29 cellular contexts compared by ENCODE assay signal in the genomic region with DNA sequence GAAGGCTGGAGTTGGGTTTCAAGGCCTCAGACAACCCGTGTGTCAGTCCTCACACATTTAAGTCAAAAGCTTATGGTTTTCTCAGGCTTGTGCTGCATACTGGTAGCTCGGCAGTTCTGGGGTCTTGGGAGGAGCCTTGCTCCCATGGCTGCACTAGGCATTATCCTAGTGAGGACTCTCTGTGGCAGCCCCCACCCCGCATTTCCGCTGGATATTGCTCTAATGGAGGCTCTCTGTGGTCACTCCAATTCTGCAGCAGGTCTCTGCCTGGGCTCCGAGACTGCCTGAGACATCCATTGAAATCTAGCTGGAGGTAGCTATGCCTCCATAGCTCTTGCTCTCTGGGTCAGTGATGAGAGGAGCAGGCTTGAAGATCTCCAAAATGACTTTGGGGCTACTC.
DNase-seq lines count a peak whose midpoint lies in the region; ATAC-seq, FAIRE-seq and TF ChIP-seq lines count a peak whose summit lies in the region.
"Had no signal": no experiment of that assay in that cellular context is flagged by ENCODE, and none has a peak within 500 bp of the region (broad histone marks: within the 10 kb centered on the region; RNA-seq: fewer than 3 reads in every experiment).

No MANE protein-coding gene starts in this region.

- H3K79me2 ChIP-seq in OCI-LY3 (ENCODE audit: low read length): no peaks in the 10 kb centered on the region

- FAIRE-seq in bronchial epithelial cell (lab: Jason Lieb, UNC) (peak; percentile 13), GM19239 (lab: Jason Lieb, UNC) (no peak)
- FAIRE-seq: A204.1, GM12878, GM12892, GM18507 had no signal

- peaks cover 3 to 7% of the 10 kb centered on the region in 2 donors for H3K9me3 Mint-ChIP-seq in effector memory CD8-positive, alpha-beta T cell
- peaks cover 47% of the 10 kb centered on the region for H3K9me3 Mint-ChIP-seq in T-helper 2 cell treated with Interferon-gamma antibody and Interleukin-4, amounts not matched to agents 5 μg/mL and 100 μg/mL, for 36 hours

- no peak overlapping the region for H3K9ac ChIP-seq in OCI-LY3 (ENCODE audit: low read length)
- H3K9ac ChIP-seq: BLaER1 had no signal

- peaks cover 2% of the 10 kb centered on the region for H3K36me3 Mint-ChIP-seq in T-helper 17 cell (ENCODE audit: low read depth)
- no peaks in the 10 kb centered on the region for H3K36me3 Mint-ChIP-seq in effector memory CD8-positive, alpha-beta T cell (ENCODE audit: insufficient read depth)
- H3K36me3 Mint-ChIP-seq in T-helper 2 cell treated with Interferon-gamma antibody and Interleukin-4, amounts not matched to agents 5 μg/mL and 100 μg/mL, for 36 hours (ENCODE audit: low read depth): peaks cover 22% of the 10 kb centered on the region
- H3K36me3 Mint-ChIP-seq: CD4-positive, alpha-beta memory T cell had no signal

- TF ChIP-seq CTCF in OCI-LY3 (IDR thresholded peaks at IDR 0.05; ENCODE audit: low read depth, low read length) (no peak), bronchial epithelial cell (IDR thresholded peaks at IDR 0.05; ENCODE audit: insufficient read depth, low read length, severe bottlenecking) (no peak)

- H3K4me3 Mint-ChIP-seq in T-helper 17 cell: no peak overlapping the region
- no peak overlapping the region for H3K4me3 Mint-ChIP-seq in effector memory CD8-positive, alpha-beta T cell
- no peak overlapping the region for H3K4me3 Mint-ChIP-seq in T-helper 2 cell treated with Interferon-gamma antibody and Interleukin-4, amounts not matched to agents 5 μg/mL and 100 μg/mL, for 36 hours
- H3K4me3 Mint-ChIP-seq: CD14-positive monocyte; CD4-positive, alpha-beta memory T cell; CD4-positive, CD25-positive, alpha-beta regulatory T cell; CD8-positive, alpha-beta memory T cell had no signal

- no peaks in the 10 kb centered on the region for H3K27me3 ChIP-seq in OCI-LY3 (ENCODE audit: low read depth, low read length)
- no peaks in the 10 kb centered on the region for H3K27me3 ChIP-seq in bronchial epithelial cell (ENCODE audit: control insufficient read depth, insufficient read depth, low read length)
- H3K27me3 ChIP-seq: BE2C, BLaER1 had no signal

- peaks cover 3% of the 10 kb centered on the region for H3K36me3 ChIP-seq in OCI-LY3 (replicated peaks; ENCODE audit: low read depth, low read length)
- H3K36me3 ChIP-seq in bronchial epithelial cell (ENCODE audit: control insufficient read depth, insufficient read depth, low read length): no peaks in the 10 kb centered on the region
- H3K36me3 ChIP-seq: BE2C, BLaER1 had no signal

- peak overlapping the region; percentile 49 for H3K27ac Mint-ChIP-seq in T-helper 17 cell
- H3K27ac Mint-ChIP-seq in effector memory CD8-positive, alpha-beta T cell: peak overlapping the region; percentile 41 to 57
- no peak overlapping the region for H3K27ac Mint-ChIP-seq in T-helper 2 cell treated with Interferon-gamma antibody and Interleukin-4, amounts not matched to agents 5 μg/mL and 100 μg/mL, for 36 hours

- no peaks in the 10 kb centered on the region; the same call in 1 of the 2 replicates for H3K9me3 ChIP-seq in OCI-LY3 (ENCODE audit: insufficient read depth, low read length)
- H3K9me3 ChIP-seq in T-helper 17 cell (ENCODE audit: control insufficient read depth, low read length, poor library complexity, severe bottlenecking): no peaks in the 10 kb centered on the region

- H3K4me1 Mint-ChIP-seq in T-helper 17 cell: peaks cover 9% of the 10 kb centered on the region
- peaks cover 17% of the 10 kb centered on the region in 2 donors for H3K4me1 Mint-ChIP-seq in effector memory CD8-positive, alpha-beta T cell (ENCODE audit: low read depth in 2 of 2)
- H3K4me1 Mint-ChIP-seq in T-helper 2 cell treated with Interferon-gamma antibody and Interleukin-4, amounts not matched to agents 5 μg/mL and 100 μg/mL, for 36 hours (ENCODE audit: low read depth): peaks cover 2% of the 10 kb centered on the region
- H3K4me1 Mint-ChIP-seq: CD4-positive, CD25-positive, alpha-beta regulatory T cell had no signal

- H3K4me2 ChIP-seq in OCI-LY3 (ENCODE audit: low read length): no peak overlapping the region
- H3K4me2 ChIP-seq: BLaER1 had no signal

- no peaks in the 10 kb centered on the region for H4K20me1 ChIP-seq in OCI-LY3 (ENCODE audit: insufficient read depth, low read length)
- H4K20me1 ChIP-seq: BLaER1 had no signal

- peaks cover 41% of the 10 kb centered on the region for H3K4me1 ChIP-seq in OCI-LY3 (ENCODE audit: low read length)
- H3K4me1 ChIP-seq: BE2C, BLaER1 had no signal

- H3K4me3 ChIP-seq in OCI-LY3 (ENCODE audit: low read length): no peak overlapping the region
- H3K4me3 ChIP-seq in bronchial epithelial cell (ENCODE audit: low read depth, low read length): no peak overlapping the region
- H3K4me3 ChIP-seq: BLaER1, GM12878 had no signal

- H3K27me3 Mint-ChIP-seq in T-helper 17 cell: no peaks in the 10 kb centered on the region
- no peaks in the 10 kb centered on the region for H3K27me3 Mint-ChIP-seq in effector memory CD8-positive, alpha-beta T cell
- no peaks in the 10 kb centered on the region for H3K27me3 Mint-ChIP-seq in T-helper 2 cell treated with Interferon-gamma antibody and Interleukin-4, amounts not matched to agents 5 μg/mL and 100 μg/mL, for 36 hours (ENCODE audit: low read depth)
- H3K27me3 Mint-ChIP-seq: CD4-positive, alpha-beta memory T cell; CD4-positive, CD25-positive, alpha-beta regulatory T cell; CD8-positive, alpha-beta memory T cell had no signal

- no peak for ATAC-seq in T-helper 17 cell
- ATAC-seq in effector memory CD8-positive, alpha-beta T cell (replicated peaks): no peak
- ATAC-seq in HG03175 (IDR thresholded peaks at IDR 0.05; ENCODE audit: unreplicated experiment): no peak
- ATAC-seq in HG03097 (IDR thresholded peaks at IDR 0.05; ENCODE audit: low FRiP score, unreplicated experiment): no peak
- ATAC-seq: GM12878 had no signal

- DNase-seq in T-helper 17 cell: no peak
- no peak for DNase-seq in bronchial epithelial cell (ENCODE audit: low read depth)
- no peak for DNase-seq in effector memory CD8-positive, alpha-beta T cell
- no peak for DNase-seq in T-helper 2 cell treated with Interferon-gamma antibody and Interleukin-4, amounts not matched to agents 5 μg/mL and 100 μg/mL, for 36 hours (ENCODE audit: low spot score)
- no peak for DNase-seq in GM19239 (ENCODE audit: insufficient read length, low spot score)
- DNase-seq: 8988T; ACHN; BE2C; C1 segment of cervical spinal cord; CD4-positive, alpha-beta memory T cell; CD4-positive, CD25-positive, alpha-beta regulatory T cell; CD8-positive, alpha-beta memory T cell; COR-L47; DMS 273 treated with DMSO at 0.1 percent for 48 hours; DMS153; DMS53; DMS79; DND-41; EL; GDM1 had no signal

- 0 out of 2 replicates have a peak overlapping the region, but pooled peaks have one; percentile 27 for H3K27ac ChIP-seq in OCI-LY3 (ENCODE audit: low read length)
- H3K27ac ChIP-seq: BLaER1 had no signal

- H2AFZ ChIP-seq in OCI-LY3 (ENCODE audit: low read depth, low read length): no peak overlapping the region
